ENCODE assay signal across 14 cellular contexts in the genomic region with DNA sequence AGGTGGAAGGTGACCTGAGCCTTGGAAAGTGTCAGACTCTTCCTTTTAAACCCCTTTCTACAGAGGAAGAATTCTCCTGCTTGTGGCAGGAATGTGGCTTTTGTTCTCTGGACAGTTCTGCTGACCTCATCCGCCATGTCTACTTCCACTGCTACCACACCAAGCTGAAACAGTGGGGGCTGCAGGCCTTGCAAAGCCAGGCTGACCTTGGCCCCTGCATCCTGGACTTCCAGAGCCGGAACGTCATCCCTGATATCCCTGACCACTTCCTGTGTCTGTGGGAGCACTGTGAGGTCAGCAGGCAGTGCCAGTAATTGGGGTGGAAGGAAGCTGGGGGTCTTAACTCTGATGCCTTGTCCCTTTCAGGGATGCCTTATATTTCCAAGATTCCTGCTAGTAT. TPM values are rescaled to one million over a fixed set of nuclear protein-coding genes. Genes with fewer than 3 reads are reported as not detected.
"Had no signal": no experiment of that assay in that cellular context is flagged by ENCODE, and none has a peak within 500 bp of the region (broad histone marks: within the 10 kb centered on the region; RNA-seq: fewer than 3 reads in every experiment).

No MANE protein-coding gene starts in this region.

- ATAC-seq: effector memory CD8-positive, alpha-beta T cell; natural killer cell had no signal

- H3K9me3 Mint-ChIP-seq: effector memory CD8-positive, alpha-beta T cell; natural killer cell had no signal

- H3K4me3 Mint-ChIP-seq: effector memory CD8-positive, alpha-beta T cell; natural killer cell had no signal

- H3K27ac Mint-ChIP-seq: effector memory CD8-positive, alpha-beta T cell; natural killer cell had no signal

- H3K27me3 Mint-ChIP-seq: effector memory CD8-positive, alpha-beta T cell had no signal

- DNase-seq: activated CD4-positive, alpha-beta T cell treated with anti-CD3 and anti-CD28 coated beads, Interleukin-2, amount 50 U/mL, for 48 hours; activated CD4-positive, CD25-positive, alpha-beta regulatory T cell treated with anti-CD3 and anti-CD28 coated beads, Interleukin-2, amount 50 U/mL, for 72 hours; activated T-cell treated with anti-CD3 and anti-CD28 coated beads, Interleukin-2, amount 50 U/mL, for 48 hours; caudate nucleus; effector memory CD8-positive, alpha-beta T cell; glutamatergic neuron; natural killer cell; sigmoid colon; stimulated activated CD4-positive, alpha-beta T cell treated with anti-CD3 and anti-CD28 coated beads, Interleukin-12 subunit alpha, Interleukin-12 subunit beta, amount 100 ng/mL, for 4 hours; stimulated activated naive CD4-positive, alpha-beta T cell treated with Interleukin-2 at 50 U/mL for 16 hours; T-helper 2 cell; upper lobe of left lung had no signal

RNA-seq across cellular contexts. Expression of a gene that starts 18.2 kb away (rescaled TPM):
- total RNA-seq: epithelial cell of proximal tubule, osteoblast had no signal
